Comparison of ENCODE assay signal across 1 cellular context in genomic region chr1:8560035-8560434, GRCh38.
A peak's percentile ranks its signal among the peaks of the same experiment; 100 is the strongest.
TF ChIP-seq lines count a peak whose summit lies in the region.

No MANE protein-coding gene starts in this region.

TF ChIP-seq in GM12878, 131 proteins besides CTCF, POLR2A, EP300 and RAD21:
- TF ChIP-seq RUNX3 (IDR thresholded peaks at IDR 0.05; ENCODE audit: low read length) (peak; percentile 11; the same call in 1 of the 2 replicates), BACH1 (IDR thresholded peaks at IDR 0.05; ENCODE audit: borderline replicate concordance) (no peak)
